Comparison of ENCODE assay signal across 8 cellular contexts in genomic region chr2:207142461-207142860, GRCh38. TPM values are rescaled to one million over a fixed set of nuclear protein-coding genes. Genes with fewer than 3 reads are reported as not detected.
DNase-seq lines count a peak whose midpoint lies in the region; ATAC-seq, FAIRE-seq and TF ChIP-seq lines count a peak whose summit lies in the region.

No MANE protein-coding gene starts in this region.

- peak overlapping the region; percentile 61 for H3K4me3 Mint-ChIP-seq in dendritic cell treated with granulocyte-macrophage colony-stimulating factor and Interleukin-4, amounts not matched to agents 40 ng/mL and 50 ng/mL, for 4 days

- H3K9me3 ChIP-seq in neural cell (ENCODE audit: low read length): no peaks in the 10 kb centered on the region

- H3K4me2 ChIP-seq in neural cell (ENCODE audit: low read length): no peak overlapping the region

- peak overlapping the region; percentile 90 for H3K27ac Mint-ChIP-seq in dendritic cell treated with granulocyte-macrophage colony-stimulating factor and Interleukin-4, amounts not matched to agents 40 ng/mL and 50 ng/mL, for 4 days

- H3K27me3 ChIP-seq in neural cell (ENCODE audit: insufficient read depth, low read depth, low read length): no peaks in the 10 kb centered on the region

- peaks cover 5% of the 10 kb centered on the region for H3F3A ChIP-seq in neural cell (ENCODE audit: insufficient read depth, low read length, poor library complexity, severe bottlenecking)

- H3K36me3 ChIP-seq in neural cell (ENCODE audit: insufficient read depth, low read length): peaks cover 8% of the 10 kb centered on the region

- peaks cover 100% of the 10 kb centered on the region for H3K79me2 ChIP-seq in neural cell (replicated peaks; ENCODE audit: insufficient read depth, low read length)

- no peaks in the 10 kb centered on the region for H3K9me3 Mint-ChIP-seq in dendritic cell treated with granulocyte-macrophage colony-stimulating factor and Interleukin-4, amounts not matched to agents 40 ng/mL and 50 ng/mL, for 4 days

- ATAC-seq in GM18870 (IDR thresholded peaks at IDR 0.05; ENCODE audit: unreplicated experiment) (no peak), GM21717 (IDR thresholded peaks at IDR 0.05; ENCODE audit: unreplicated experiment) (no peak)

- DNase-seq in SKM-1 treated with dmso at 0.1 percent for 144 hours (lab: John Stamatoyannopoulos, UW; ENCODE audit: unreplicated experiment): peak; percentile 40
- DNase-seq in SKM-1 (lab: John Stamatoyannopoulos, UW; ENCODE audit: unreplicated experiment): no peak
- peak; percentile 30 for DNase-seq in NCI-H69 (lab: John Stamatoyannopoulos, UW)
- DNase-seq in HTR-8/SVneo (ENCODE audit: insufficient read length, low spot score): no peak

- H3K36me3 Mint-ChIP-seq in dendritic cell treated with granulocyte-macrophage colony-stimulating factor and Interleukin-4, amounts not matched to agents 40 ng/mL and 50 ng/mL, for 4 days (ENCODE audit: low read depth): peaks cover 24% of the 10 kb centered on the region

- intact Hi-C loops in dendritic cell treated with granulocyte-macrophage colony-stimulating factor and Interleukin-4, amounts not matched to agents 40 ng/mL and 50 ng/mL, for 4 days (cut with micrococcal nuclease): loop anchor here (5.0 kb wide), 3 partner anchors 90 to 330 kb away; no protein-coding TSS in a partner anchor

- H4K20me1 ChIP-seq in neural cell (ENCODE audit: insufficient read depth): peaks cover 75% of the 10 kb centered on the region

- no peaks in the 10 kb centered on the region for H3K9me2 ChIP-seq in neural cell (ENCODE audit: insufficient read depth, low read length)

- no peak for FAIRE-seq in HTR-8/SVneo (lab: Jason Lieb, UNC)

- peak overlapping the region; percentile 40 for H3K27ac ChIP-seq in neural cell (ENCODE audit: low read length)

- H2AFZ ChIP-seq in neural cell (ENCODE audit: low read depth, low read length): no peak overlapping the region

- peaks cover 81% of the 10 kb centered on the region for H3K4me1 Mint-ChIP-seq in dendritic cell treated with granulocyte-macrophage colony-stimulating factor and Interleukin-4, amounts not matched to agents 40 ng/mL and 50 ng/mL, for 4 days (ENCODE audit: low read depth)

- TF ChIP-seq EP300 in neural cell (conservative IDR thresholded peaks at IDR 0.05; ENCODE audit: poor library complexity, severe bottlenecking): no peak

- no peak overlapping the region for H3K9ac ChIP-seq in neural cell (ENCODE audit: low read length)

- H3K4me3 ChIP-seq in neural cell (ENCODE audit: low read length): peak overlapping the region; percentile 1

- H3K27me3 Mint-ChIP-seq in dendritic cell treated with granulocyte-macrophage colony-stimulating factor and Interleukin-4, amounts not matched to agents 40 ng/mL and 50 ng/mL, for 4 days: no peaks in the 10 kb centered on the region

- no peak for TF ChIP-seq RAD21 in neural cell (conservative IDR thresholded peaks at IDR 0.05)

- TF ChIP-seq CTCF in neural cell (IDR thresholded peaks at IDR 0.05; ENCODE audit: poor library complexity, severe bottlenecking): no peak

TF ChIP-seq in neural cell, 6 proteins besides CTCF, POLR2A, EP300 and RAD21:
- TF ChIP-seq EZH2 (IDR thresholded peaks at IDR 0.05; ENCODE audit: borderline replicate concordance, insufficient read depth, low read length, poor library complexity, severe bottlenecking) (no peak), POLR2AphosphoS5 (IDR thresholded peaks at IDR 0.05) (no peak), MXI1 (conservative IDR thresholded peaks at IDR 0.05; ENCODE audit: poor library complexity, severe bottlenecking) (no peak), REST (IDR thresholded peaks at IDR 0.05; ENCODE audit: borderline replicate concordance) (no peak), TAF1 (IDR thresholded peaks at IDR 0.05; ENCODE audit: low read depth) (no peak), SMC3 (conservative IDR thresholded peaks at IDR 0.05; ENCODE audit: poor library complexity) (no peak)
TF ChIP-seq in neural cell: peak in this region for 0.

RNA-seq across cellular contexts. Expression of gene KLF7, which starts 23.3 kb away (rescaled TPM):
- polyA plus RNA-seq in neural cell: 28.1 and 31.5 TPM in 2 replicates
- polyA minus RNA-seq in neural cell: 102 and 141 TPM in 2 replicates

Comparison
In these comparisons a context has a peak if more than half of its experiments do, and no peak if none do; other contexts are left out.
1. DNase-seq: peak in SKM-1 treated with dmso at 0.1 percent for 144 hours (single experiment) and NCI-H69 (single experiment); none in SKM-1 (single experiment) and HTR-8/SVneo (single experiment).